1 cellular context compared by ENCODE assay signal in genomic region chr7:835021-835420, GRCh38.
TF ChIP-seq lines count a peak whose summit lies in the region.

No MANE protein-coding gene starts in this region.

TF ChIP-seq in GM23338, 12 proteins besides CTCF, POLR2A, EP300 and RAD21 (continued from another document):
- TF ChIP-seq ZNF462 (CRISPR knock-in tag; IDR thresholded peaks at IDR 0.05), result no peak
TF ChIP-seq in GM23338: peak in this region for 0.
